Comparison of ENCODE assay signal across 4 cellular contexts in the genomic region with DNA sequence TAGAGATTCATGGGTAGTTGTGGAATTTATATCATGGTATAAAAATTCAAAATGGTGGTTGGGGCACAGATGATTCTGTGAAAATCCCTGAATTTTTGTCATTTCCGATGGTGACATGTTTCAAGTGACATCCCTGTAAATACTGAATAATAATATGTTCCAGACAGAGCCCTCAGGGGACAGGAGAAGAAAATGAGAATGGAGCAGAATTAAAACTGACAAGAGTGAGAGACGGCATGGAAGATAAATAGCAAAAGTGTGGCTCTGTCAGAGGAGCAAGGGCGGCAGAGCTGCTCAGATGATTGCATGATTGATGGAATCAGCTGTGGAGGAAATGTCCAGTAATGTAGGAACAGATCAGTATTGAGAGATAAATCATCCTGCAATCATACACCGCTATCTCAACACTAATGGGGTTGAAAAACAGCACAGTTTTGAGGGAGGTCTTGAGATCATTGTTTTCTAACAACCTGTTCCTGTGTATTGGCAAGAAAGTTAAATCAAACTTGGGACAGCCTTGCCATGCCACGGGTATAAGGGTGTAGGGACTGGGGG.
"Had no signal": no experiment of that assay in that cellular context is flagged by ENCODE, and none has a peak within 500 bp of the region (broad histone marks: within the 10 kb centered on the region; RNA-seq: fewer than 3 reads in every experiment).

No MANE protein-coding gene starts in this region.

- H3K4me3 ChIP-seq: GM23338 had no signal

- H2AFZ ChIP-seq: GM23338 had no signal

- H3K4me2 ChIP-seq: GM23338 had no signal

- H3K27ac ChIP-seq: HL-60 had no signal

- DNase-seq: H9, HCEC 1CT had no signal
